Comparison of ENCODE assay signal across 1 cellular context in genomic region chr6:32108094-32108627, GRCh38.
TF ChIP-seq lines count a peak whose summit lies in the region.

No MANE protein-coding gene starts in this region.

TF ChIP-seq in HCT116, 20 proteins besides CTCF, POLR2A, EP300 and RAD21 (continued from another document):
- TF ChIP-seq EZH2phosphoT487 (IDR thresholded peaks at IDR 0.05; ENCODE audit: borderline replicate concordance) (no peak), REST (IDR thresholded peaks at IDR 0.05; ENCODE audit: low read depth) (no peak), SP1 (IDR thresholded peaks at IDR 0.05; ENCODE audit: low read depth) (no peak), CBX3 (IDR thresholded peaks at IDR 0.05; ENCODE audit: low read depth) (no peak), CEBPB (IDR thresholded peaks at IDR 0.05; ENCODE audit: low read depth) (no peak)
